8 cellular contexts compared by ENCODE assay signal in the genomic region with DNA sequence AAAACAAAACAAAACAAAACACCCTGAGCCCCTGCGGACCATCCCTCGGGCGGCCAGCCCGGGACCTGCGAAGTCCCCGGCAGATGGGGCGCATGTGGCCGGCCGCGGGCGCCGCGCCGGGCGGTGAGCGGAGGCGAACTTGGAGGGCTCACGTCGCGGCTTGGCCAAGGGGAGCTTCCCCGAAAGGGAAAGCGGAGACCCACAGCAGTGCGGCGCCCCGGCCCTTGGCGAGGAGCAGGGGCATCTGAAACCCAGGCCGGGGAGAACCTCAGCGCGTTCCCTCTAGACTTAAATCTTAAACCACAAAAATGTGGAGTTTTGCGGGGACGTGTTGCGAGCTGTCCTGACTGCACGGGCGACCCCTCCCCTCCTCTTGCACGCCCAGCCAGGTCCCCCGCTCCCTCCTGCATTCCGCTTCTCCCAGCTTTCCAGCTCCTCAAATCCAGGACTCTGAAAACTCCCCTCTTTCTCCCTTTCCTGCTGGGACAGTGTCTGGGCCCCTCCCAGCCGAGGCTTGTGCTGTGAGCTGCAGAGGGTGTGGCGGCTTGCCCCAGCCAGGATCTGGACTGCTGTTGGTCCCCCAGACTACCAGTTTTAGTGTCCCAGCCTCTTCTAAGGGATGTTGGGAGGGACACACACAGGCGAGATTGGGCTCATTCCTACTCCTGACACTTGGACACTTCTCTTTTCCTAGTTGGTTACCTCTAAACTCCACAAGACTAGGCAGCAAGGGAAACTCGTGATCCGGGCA. TPM values are rescaled to one million over a fixed set of nuclear protein-coding genes. Genes with fewer than 3 reads are reported as not detected.
DNase-seq lines count a peak whose midpoint lies in the region; ATAC-seq, FAIRE-seq and TF ChIP-seq lines count a peak whose summit lies in the region.

No MANE protein-coding gene starts in this region.

- ATAC-seq in GM21723 (IDR thresholded peaks at IDR 0.05; ENCODE audit: unreplicated experiment), result peak; percentile 41
- peak; percentile 71 for ATAC-seq in left colon
- no peak for ATAC-seq in stimulated activated effector memory CD8-positive, alpha-beta T cell treated with anti-CD3 and anti-CD28 coated beads, Interleukin-12 subunit alpha, Interleukin-12 subunit beta, amount 100 ng/mL, for 72 hours
- no peak for ATAC-seq in HG03469 (IDR thresholded peaks at IDR 0.05; ENCODE audit: unreplicated experiment)

- peak overlapping the region; percentile 98 for H3K4me3 Mint-ChIP-seq in chondrocyte (ENCODE audit: unreplicated experiment)
- H3K4me3 Mint-ChIP-seq in stimulated activated effector memory CD8-positive, alpha-beta T cell treated with anti-CD3 and anti-CD28 coated beads, Interleukin-12 subunit alpha, Interleukin-12 subunit beta, amount 100 ng/mL, for 72 hours, result peak overlapping the region; percentile 72

- intact Hi-C loops in left colon (cut with DNase I, micrococcal nuclease), result loop anchor here in 1 of 2 donors (10.0 kb wide), 1 partner anchor 289 kb away; no protein-coding TSS in a partner anchor

- peak overlapping the region; percentile 93 for H3K9ac ChIP-seq in NT2/D1 (ENCODE audit: insufficient read length, low read depth)

- H3K4me3 ChIP-seq in NT2/D1 (ENCODE audit: insufficient read length, low read depth), result peak overlapping the region; percentile 84

- no peaks in the 10 kb centered on the region for H3K27me3 Mint-ChIP-seq in chondrocyte (ENCODE audit: low read depth)

- DNase-seq in EL (peak; percentile 68), NT2/D1 (ENCODE audit: low read depth, low spot score) (no peak), chondrocyte (ENCODE audit: low spot score) (no peak), left colon (peak; percentile 67 to 74), urothelium cell line (ENCODE audit: low spot score) (no peak)
- no peak for DNase-seq in stimulated activated effector memory CD8-positive, alpha-beta T cell treated with anti-CD3 and anti-CD28 coated beads, Interleukin-12 subunit alpha, Interleukin-12 subunit beta, amount 100 ng/mL, for 72 hours (ENCODE audit: low spot score in 2 of 2)

- H3K4me1 ChIP-seq in NT2/D1 (ENCODE audit: insufficient read depth, insufficient read length), result no peaks in the 10 kb centered on the region

- peaks cover 44% of the 10 kb centered on the region for H3K4me1 Mint-ChIP-seq in chondrocyte (ENCODE audit: low read depth)
- H3K4me1 Mint-ChIP-seq in stimulated activated effector memory CD8-positive, alpha-beta T cell treated with anti-CD3 and anti-CD28 coated beads, Interleukin-12 subunit alpha, Interleukin-12 subunit beta, amount 100 ng/mL, for 72 hours, result peaks cover 7% of the 10 kb centered on the region

- H3K36me3 ChIP-seq in NT2/D1 (ENCODE audit: insufficient read depth, insufficient read length, low read length), result no peaks in the 10 kb centered on the region

- no peak for FAIRE-seq in urothelium cell line (lab: Jason Lieb, UNC)

- H3K36me3 Mint-ChIP-seq in chondrocyte (ENCODE audit: low read depth), result no peaks in the 10 kb centered on the region
- H3K36me3 Mint-ChIP-seq in stimulated activated effector memory CD8-positive, alpha-beta T cell treated with anti-CD3 and anti-CD28 coated beads, Interleukin-12 subunit alpha, Interleukin-12 subunit beta, amount 100 ng/mL, for 72 hours, result no peaks in the 10 kb centered on the region

- H3K9me3 ChIP-seq in NT2/D1 (ENCODE audit: insufficient read depth, low read length), result no peaks in the 10 kb centered on the region

- H3K9me3 Mint-ChIP-seq in chondrocyte (ENCODE audit: low read depth), result no peaks in the 10 kb centered on the region
- no peaks in the 10 kb centered on the region for H3K9me3 Mint-ChIP-seq in stimulated activated effector memory CD8-positive, alpha-beta T cell treated with anti-CD3 and anti-CD28 coated beads, Interleukin-12 subunit alpha, Interleukin-12 subunit beta, amount 100 ng/mL, for 72 hours

- TF ChIP-seq CTCF in chondrocyte (IDR thresholded peaks at IDR 0.05), result peak; percentile 45

- peak overlapping the region; percentile 97 for H3K27ac Mint-ChIP-seq in chondrocyte (ENCODE audit: unreplicated experiment)
- no peak overlapping the region for H3K27ac Mint-ChIP-seq in stimulated activated effector memory CD8-positive, alpha-beta T cell treated with anti-CD3 and anti-CD28 coated beads, Interleukin-12 subunit alpha, Interleukin-12 subunit beta, amount 100 ng/mL, for 72 hours

- H3K27me3 ChIP-seq in NT2/D1 (ENCODE audit: insufficient read depth, insufficient read length), result peaks cover 11% of the 10 kb centered on the region

RNA-seq across cellular contexts. Expression of a gene that starts 1.3 kb away (rescaled TPM):
- total RNA-seq in chondrocyte, result 31.5 to 42.3 TPM (median 33.9 TPM) in 3 replicates
- 10 to 100 TPM; 14.8 to 14.9 TPM for total RNA-seq in left colon

Comparison
In these comparisons a context has a peak if more than half of its experiments do, and no peak if none do; other contexts are left out.
1. DNase-seq: peak in EL (single experiment) and left colon (2 of 2); none in NT2/D1 (single experiment), chondrocyte (single experiment), stimulated activated effector memory CD8-positive, alpha-beta T cell treated with anti-CD3 and anti-CD28 coated beads, Interleukin-12 subunit alpha, Interleukin-12 subunit beta, amount 100 ng/mL, for 72 hours (0 of 2) and urothelium cell line (single experiment).
2. ATAC-seq: peak in GM21723 (single experiment) and left colon (single experiment); none in stimulated activated effector memory CD8-positive, alpha-beta T cell treated with anti-CD3 and anti-CD28 coated beads, Interleukin-12 subunit alpha, Interleukin-12 subunit beta, amount 100 ng/mL, for 72 hours (single experiment) and HG03469 (single experiment).